Comparison of ENCODE assay signal across 1 cellular context in genomic region chr2:238305092-238305862, GRCh38.
TF ChIP-seq lines count a peak whose summit lies in the region.

No MANE protein-coding gene starts in this region.

TF ChIP-seq in GM23338, 12 proteins besides CTCF, POLR2A, EP300 and RAD21 (continued from another document):
- no peak for TF ChIP-seq ZNF462 (CRISPR knock-in tag; IDR thresholded peaks at IDR 0.05)
- TF ChIP-seq JUNB (IDR thresholded peaks at IDR 0.05; ENCODE audit: unreplicated experiment): no peak
- no peak for TF ChIP-seq POLR2AphosphoS5 (IDR thresholded peaks at IDR 0.05; ENCODE audit: low read depth)
- TF ChIP-seq ETS1 (IDR thresholded peaks at IDR 0.05): no peak
- no peak for TF ChIP-seq STAT1 (IDR thresholded peaks at IDR 0.05; ENCODE audit: unreplicated experiment)
- no peak for TF ChIP-seq EZH2 (IDR thresholded peaks at IDR 0.05; ENCODE audit: low read depth, unreplicated experiment)
